ENCODE assay signal across 8 cellular contexts in genomic region chr12:47757840-47758583, GRCh38. TPM values are rescaled to one million over a fixed set of nuclear protein-coding genes. Genes with fewer than 3 reads are reported as not detected.
DNase-seq lines count a peak whose midpoint lies in the region; ATAC-seq and TF ChIP-seq lines count a peak whose summit lies in the region.

No MANE protein-coding gene starts in this region.

- no peak for ATAC-seq in HG02852 (IDR thresholded peaks at IDR 0.05; ENCODE audit: unreplicated experiment)

- peak overlapping the region; percentile 33 for H2AFZ ChIP-seq in trophoblast cell (ENCODE audit: insufficient read depth, low read length, poor library complexity)

- no peak for TF ChIP-seq CTCF in WI38 (IDR thresholded peaks at IDR 0.05; ENCODE audit: low read depth, low read length)

- no peaks in the 10 kb centered on the region for H3K27me3 ChIP-seq in CD8-positive, alpha-beta memory T cell (ENCODE audit: insufficient read depth, low read length, poor library complexity, severe bottlenecking)
- H3K27me3 ChIP-seq in trophoblast cell (ENCODE audit: insufficient read depth, low read length): no peaks in the 10 kb centered on the region

- peaks cover 11% of the 10 kb centered on the region for H3K4me1 ChIP-seq in CD8-positive, alpha-beta memory T cell (ENCODE audit: insufficient read depth, low read length)
- H3K4me1 ChIP-seq in trophoblast cell (ENCODE audit: control insufficient read depth in 1 of 2, insufficient read depth in 2 of 2, low read length in 2 of 2): peaks cover 47 to 52% of the 10 kb centered on the region in 2 experiments

- no peak overlapping the region for H3K27ac ChIP-seq in CD8-positive, alpha-beta memory T cell (ENCODE audit: low read depth, low read length)
- H3K27ac ChIP-seq in trophoblast cell (ENCODE audit: low read depth, low read length): no peak overlapping the region

- H3K79me2 ChIP-seq in trophoblast cell (ENCODE audit: control insufficient read depth, insufficient read depth, low read length, poor library complexity): no peaks in the 10 kb centered on the region

- POLR2A ChIA-PET in CD8-positive, alpha-beta memory T cell (lab: Charles Lee): interaction anchor here (0.9 to 1.3 kb wide), 4 partner anchors 8 to 15 kb away, joined by 3 to 5 read pairs (median 3); no protein-coding TSS in a partner anchor

- H3K9me3 Mint-ChIP-seq in CD8-positive, alpha-beta memory T cell: no peaks in the 10 kb centered on the region

- no peak overlapping the region for H3K9ac ChIP-seq in trophoblast cell (ENCODE audit: low read length)

- peak overlapping the region; percentile 58 to 90 (median 68) for H3K4me3 Mint-ChIP-seq in CD8-positive, alpha-beta memory T cell

- H3K79me1 ChIP-seq in trophoblast cell (ENCODE audit: low read length): peaks cover 17% of the 10 kb centered on the region

- peak overlapping the region; percentile 12 for H3K18ac ChIP-seq in trophoblast cell (ENCODE audit: low read length)

- no CpG with 5 or more reads among the region's 20 CpGs for WGBS in trophoblast cell (ENCODE audit: extremely low coverage, insufficient coverage, insufficient read length)

- H3K4ac ChIP-seq in trophoblast cell (ENCODE audit: low read depth, low read length): no peak overlapping the region

- peak overlapping the region; percentile 55 for H2AK5ac ChIP-seq in trophoblast cell (ENCODE audit: low read length)

- H3K4me1 Mint-ChIP-seq in CD8-positive, alpha-beta memory T cell: peaks cover 11 to 31% (median 15%) of the 10 kb centered on the region in 3 donors

- H3K23ac ChIP-seq in trophoblast cell (ENCODE audit: low read length): no peak overlapping the region

- no peak overlapping the region for H4K12ac ChIP-seq in trophoblast cell (ENCODE audit: low read depth, low read length)

- intact Hi-C loops in cardiac septum (cut with DNase I): no loop called here

- CTCF ChIA-PET in CD8-positive, alpha-beta memory T cell (lab: Charles Lee): interaction anchor here (0.7 to 10.6 kb wide), 10 partner anchors 9 to 80 kb away, joined by 3 to 156 read pairs (median 16); partner anchors contain the start of genes RPAP3 and SLC48A1

- peak overlapping the region; percentile 56 for H3K4me2 ChIP-seq in trophoblast cell (ENCODE audit: low read length)

- DNase-seq in CD8-positive, alpha-beta memory T cell: no peak
- DNase-seq in cardiac septum (ENCODE audit: low spot score) (peak; percentile 78), trophoblast cell (peak; percentile 23 to 37), NCI-H1048 (lab: John Stamatoyannopoulos, UW) (no peak), inferior parietal cortex (ENCODE audit: extremely low spot score) (no peak)
- DNase-seq in effector CD4-positive, alpha-beta T cell: no peak

- no peaks in the 10 kb centered on the region for H3K36me3 ChIP-seq in CD8-positive, alpha-beta memory T cell (ENCODE audit: insufficient read depth, low read length)
- H3K36me3 ChIP-seq in trophoblast cell (ENCODE audit: control insufficient read depth in 1 of 2, insufficient read depth in 2 of 2, low read length in 2 of 2): no peaks in the 10 kb centered on the region

- no peak overlapping the region for H3K4me3 ChIP-seq in CD8-positive, alpha-beta memory T cell (ENCODE audit: low read length)
- H3K4me3 ChIP-seq in WI38 (ENCODE audit: low read depth, low read length): peak overlapping the region; percentile 59
- H3K4me3 ChIP-seq in trophoblast cell (ENCODE audit: low read depth, low read length): no peak overlapping the region

- H4K91ac ChIP-seq in trophoblast cell (ENCODE audit: low read depth, low read length): peak overlapping the region; percentile 73

- H3K27me3 Mint-ChIP-seq in CD8-positive, alpha-beta memory T cell: no peaks in the 10 kb centered on the region

- peak overlapping the region; percentile 23 for H4K8ac ChIP-seq in trophoblast cell (ENCODE audit: low read depth, low read length)

- H2BK5ac ChIP-seq in trophoblast cell (ENCODE audit: low read depth, low read length, poor library complexity): no peak overlapping the region

- H2BK12ac ChIP-seq in trophoblast cell (ENCODE audit: low read length): peak overlapping the region; percentile 42

- H3K36me3 Mint-ChIP-seq in CD8-positive, alpha-beta memory T cell: no peaks in the 10 kb centered on the region

- no peak overlapping the region for H3K27ac Mint-ChIP-seq in CD8-positive, alpha-beta memory T cell

- peak overlapping the region; percentile 12 for H2BK120ac ChIP-seq in trophoblast cell (ENCODE audit: insufficient read depth, low read length, poor library complexity)

- peak overlapping the region; percentile 20 for H3K14ac ChIP-seq in trophoblast cell (ENCODE audit: low read length)

- H3K9me3 ChIP-seq in CD8-positive, alpha-beta memory T cell (ENCODE audit: low read length): no peaks in the 10 kb centered on the region
- H3K9me3 ChIP-seq in trophoblast cell (ENCODE audit: insufficient read depth, low read depth, low read length): no peaks in the 10 kb centered on the region

RNA-seq across cellular contexts. Expression of gene RAPGEF3, which starts 0.7 kb away (rescaled TPM):
- total RNA-seq in CD8-positive, alpha-beta memory T cell: 1 to 10 TPM in 1 of 2 experiments, under 1 TPM in 1; 0.95 to 1.1 TPM
- polyA plus RNA-seq in CD8-positive, alpha-beta memory T cell: 0.15 TPM
- total RNA-seq in cardiac septum: 26.3 TPM
- polyA plus RNA-seq in trophoblast cell (2013): 0.68 and 0.78 TPM in 2 replicates

RNA-seq across cellular contexts. Expression of gene SLC48A1, which starts 15.0 kb away (rescaled TPM):
- total RNA-seq in CD8-positive, alpha-beta memory T cell: 10 to 100 TPM; 10.9 to 11.5 TPM
- polyA plus RNA-seq in CD8-positive, alpha-beta memory T cell: 9.1 TPM
- 20.7 TPM for total RNA-seq in cardiac septum
- polyA plus RNA-seq in trophoblast cell (2013): 4.7 and 4.8 TPM in 2 replicates

RNA-seq across cellular contexts. Expression of gene ENDOU, which starts 32.7 kb away (rescaled TPM):
- total RNA-seq in CD8-positive, alpha-beta memory T cell: not detected
- polyA plus RNA-seq in CD8-positive, alpha-beta memory T cell: not detected
- total RNA-seq in cardiac septum: 0.24 TPM
- polyA plus RNA-seq in trophoblast cell (2013): 26.2 and 28.2 TPM in 2 replicates

RNA-seq across cellular contexts. Expression of gene RPAP3, which starts 52.2 kb away (rescaled TPM):
- 10 to 100 TPM; 54.0 to 58.1 TPM for total RNA-seq in CD8-positive, alpha-beta memory T cell
- 35.3 TPM for polyA plus RNA-seq in CD8-positive, alpha-beta memory T cell
- 21.0 TPM for total RNA-seq in cardiac septum
- 30.6 and 32.7 TPM in 2 replicates for polyA plus RNA-seq in trophoblast cell (2013)

Comparison
In these comparisons a context has a peak if more than half of its experiments do, and no peak if none do; other contexts are left out.
1. DNase-seq: peak in cardiac septum (single experiment) and trophoblast cell (2 of 2); none in CD8-positive, alpha-beta memory T cell (0 of 5), effector CD4-positive, alpha-beta T cell (single experiment), NCI-H1048 (single experiment) and inferior parietal cortex (single experiment).
2. RNA of gene RAPGEF3, which starts 0.7 kb away (total RNA-seq): 26.3 TPM in cardiac septum (single experiment); 0.95 to 1.1 TPM in CD8-positive, alpha-beta memory T cell; every median in the first group is over 10 times any median in the second.